30 cellular contexts compared by ENCODE assay signal in genomic region chr4:166088576-166088975, GRCh38.
"Had no signal": no experiment of that assay in that cellular context is flagged by ENCODE, and none has a peak within 500 bp of the region (broad histone marks: within the 10 kb centered on the region; RNA-seq: fewer than 3 reads in every experiment).

No MANE protein-coding gene starts in this region.

- H3K36me3 ChIP-seq: adrenal gland, brain microvascular endothelial cell, cardiac muscle cell, colonic mucosa had no signal

- H3K4me3 ChIP-seq: adrenal gland, body of pancreas, cardiac muscle cell, colonic mucosa had no signal

- H3K27me3 ChIP-seq: adrenal gland, body of pancreas, brain microvascular endothelial cell, cardiac muscle cell, colonic mucosa had no signal

- H3K27ac ChIP-seq: adrenal gland, body of pancreas, brain microvascular endothelial cell, cardiac muscle cell, colonic mucosa, VCaP had no signal

- DNase-seq: activated B cell treated with CpG ODN at 0.5 μM for 24 hours; activated CD4-positive, alpha-beta memory T cell treated with anti-CD3 and anti-CD28 coated beads for 36 hours; activated CD4-positive, alpha-beta T cell treated with anti-CD3 and anti-CD28 coated beads for 4 hours; activated CD4-positive, alpha-beta T cell treated with anti-CD3 and anti-CD28 coated beads, Interleukin-2, amount 10 ng/mL, durations not matched to agents 24 days and 14 days; activated CD4-positive, alpha-beta T cell treated with anti-CD3 and anti-CD28 coated beads, Interleukin-2, amount 50 U/mL, for 1 hour; activated CD4-positive, alpha-beta T cell treated with anti-CD3 and anti-CD28 coated beads, Interleukin-2, amount 50 U/mL, for 4 hours; activated CD4-positive, CD25-positive, alpha-beta regulatory T cell treated with anti-CD3 and anti-CD28 coated beads, Interleukin-2, amount 50 U/mL, for 72 hours; activated CD8-positive, alpha-beta memory T cell treated with anti-CD3 and anti-CD28 coated beads, Interleukin-2, amount 50 U/mL, for 4 hours; activated CD8-positive, alpha-beta T cell treated with anti-CD3 and anti-CD28 coated beads for 36 hours; activated effector memory CD4-positive, alpha-beta T cell treated with anti-CD3 and anti-CD28 coated beads, Interleukin-2, amount 50 U/mL, for 16 hours; activated gamma-delta T cell treated with Interleukin-2 at 50 U/mL for 16 hours; activated naive CD4-positive, alpha-beta T cell; activated naive CD4-positive, alpha-beta T cell treated with anti-CD3 and anti-CD28 coated beads for 36 hours; activated naive CD4-positive, alpha-beta T cell treated with anti-CD3 and anti-CD28 coated beads, Interleukin-2, amount 50 U/mL, for 16 hours; activated naive CD8-positive, alpha-beta T cell treated with anti-CD3 and anti-CD28 coated beads for 36 hours; activated T-cell treated with anti-CD3 and anti-CD28 coated beads for 4 hours; activated T-cell treated with anti-CD3 and anti-CD28 coated beads, Interleukin-2, amount 50 U/mL, for 1 hour; activated T-cell treated with anti-CD3 and anti-CD28 coated beads, Interleukin-2, amount 50 U/mL, for 4 hours; activated T-cell treated with anti-CD3 and anti-CD28 coated beads, Interleukin-2, amount 50 U/mL, for 72 hours; adrenal gland; amniotic stem cell; aorta; body of pancreas; brain microvascular endothelial cell; caudate nucleus; cerebellar nuclear complex; colonic mucosa; T-helper 9 cell had no signal

- H3K4me1 ChIP-seq: adrenal gland, colonic mucosa had no signal

- H3K9me3 ChIP-seq: body of pancreas, colonic mucosa had no signal
